In genomic region chr7:3995187-3995586, GRCh38 we compare ENCODE assay signal across 15 cellular contexts.
DNase-seq lines count a peak whose midpoint lies in the region; ATAC-seq, FAIRE-seq and TF ChIP-seq lines count a peak whose summit lies in the region.
"Had no signal": no experiment of that assay in that cellular context is flagged by ENCODE, and none has a peak within 500 bp of the region (broad histone marks: within the 10 kb centered on the region; RNA-seq: fewer than 3 reads in every experiment).

No MANE protein-coding gene starts in this region.

- in situ Hi-C loops in KBM-7 (cut with MboI; ENCODE audit: low pct_unique_long_range_greater_than_20kb, low sequenced_read_pairs): no loop called here

- TF ChIP-seq CTCF in A549 (IDR thresholded peaks at IDR 0.05) (no peak), Caco-2 (IDR thresholded peaks at IDR 0.05; ENCODE audit: insufficient read depth in 1 of 2, low read depth in 1 of 2, low read length in 1 of 2, severe bottlenecking in 1 of 2, unreplicated experiment in 1 of 2) (peak; percentile 21 to 32), OCI-LY7 (conservative IDR thresholded peaks at IDR 0.05; ENCODE audit: low read length) (peak; percentile 58), BE2C (IDR thresholded peaks at IDR 0.05; ENCODE audit: low read depth, low read length) (no peak)

- TF ChIP-seq RAD21 in A549 (conservative IDR thresholded peaks at IDR 0.05 in 1 of 2, IDR thresholded peaks at IDR 0.05 in 1 of 2): no peak

- H3K4me3 Mint-ChIP-seq in Caco-2 (ENCODE audit: unreplicated experiment): no peak overlapping the region
- H3K4me3 Mint-ChIP-seq: naive thymus-derived CD4-positive, alpha-beta T cell had no signal

- DNase-seq in A549 (ENCODE audit: low read depth in 1 of 2, low spot score in 1 of 2) (peak; percentile 15 to 35), Caco-2 (peak; percentile 42 to 50), OCI-LY7 (ENCODE audit: low spot score) (peak; percentile 18), iPS DF 4.7 (ENCODE audit: extremely low read depth, low spot score) (peak; percentile 72), BE2C (no peak), KBM-7 (no peak)
- DNase-seq: naive thymus-derived CD4-positive, alpha-beta T cell; NCI-H226; NK-92 treated with Interleukin-12 subunit alpha and Interleukin-12 subunit beta, amount 100 ng/mL, for 24 hours; SHP77; tibial artery had no signal

- H3K4me1 ChIP-seq in A549 (no peaks in the 10 kb centered on the region), Caco-2 (no peaks in the 10 kb centered on the region), OCI-LY7 (ENCODE audit: insufficient read depth, low read length, poor library complexity, severe bottlenecking) (no peaks in the 10 kb centered on the region), BE2C (no peaks in the 10 kb centered on the region)
- H3K4me1 ChIP-seq: parathyroid adenoma, tibial artery had no signal

- CTCF ChIA-PET in A549 (lab: Yijun Ruan, JAX) (interaction anchor here (0.6 kb wide), 1 partner anchor 59 kb away, joined by 4 read pairs; no protein-coding TSS in a partner anchor), Caco-2 (lab: Charles Lee) (no interaction called here), OCI-LY7 (lab: Charles Lee; ENCODE audit: unreplicated experiment) (no interaction called here)

- no peaks in the 10 kb centered on the region for H3K79me2 ChIP-seq in OCI-LY7 (ENCODE audit: insufficient read depth, low read depth, low read length)
- H3K79me2 ChIP-seq: parathyroid adenoma had no signal

- peak overlapping the region; percentile 55 for H3K27ac Mint-ChIP-seq in Caco-2 (ENCODE audit: unreplicated experiment)
- H3K27ac Mint-ChIP-seq: naive thymus-derived CD4-positive, alpha-beta T cell had no signal

- ATAC-seq in A549: peak; percentile 60 to 73; a peak in 5 of 6 replicates
- no peak for ATAC-seq in GM19023 (IDR thresholded peaks at IDR 0.05; ENCODE audit: unreplicated experiment)
- ATAC-seq: esophagus mucosa; naive thymus-derived CD4-positive, alpha-beta T cell had no signal

- no peak for TF ChIP-seq EP300 in A549 (IDR thresholded peaks at IDR 0.05)

- H3K27ac ChIP-seq in A549 (no peak overlapping the region), OCI-LY7 (ENCODE audit: low read depth, low read length, poor library complexity, severe bottlenecking) (no peak overlapping the region)
- H3K27ac ChIP-seq: C4-2B, parathyroid adenoma, tibial artery had no signal

- H2AFZ ChIP-seq in OCI-LY7 (ENCODE audit: low read length): no peak overlapping the region
- H2AFZ ChIP-seq: parathyroid adenoma had no signal

- H3K36me3 Mint-ChIP-seq in Caco-2 (ENCODE audit: insufficient read depth, unreplicated experiment): no peaks in the 10 kb centered on the region
- H3K36me3 Mint-ChIP-seq: naive thymus-derived CD4-positive, alpha-beta T cell had no signal

- H4K20me1 ChIP-seq in OCI-LY7 (ENCODE audit: insufficient read depth, low read length): no peaks in the 10 kb centered on the region

- FAIRE-seq in A549 (lab: Jason Lieb, UNC): no peak

- no peaks in the 10 kb centered on the region for H3K9me2 ChIP-seq in OCI-LY7 (ENCODE audit: insufficient read depth, low read length)

- BruUV-seq in Caco-2 (replicated peaks; lab: Mats Ljungman, UMichigan) (no TSS peak), OCI-LY7 (replicated peaks; lab: Mats Ljungman, UMichigan) (no TSS peak)

- H3K4me1 Mint-ChIP-seq in Caco-2 (ENCODE audit: low read depth, unreplicated experiment): no peaks in the 10 kb centered on the region

- H3K9me3 Mint-ChIP-seq in Caco-2 (ENCODE audit: unreplicated experiment): no peaks in the 10 kb centered on the region

- intact Hi-C loops in Caco-2 (cut with micrococcal nuclease; ENCODE audit: unreplicated experiment): no loop called here
- intact Hi-C loops in OCI-LY7 (cut with micrococcal nuclease; ENCODE audit: unreplicated experiment): no loop called here

- no peak for TF ChIP-seq POLR2A in A549 (IDR thresholded peaks at IDR 0.05; ENCODE audit: low read length)

- WGBS in A549 (ENCODE audit: missing lambda C conversion rate): 19% methylated on average over 6 of the region's 7 CpGs

- H3K4me2 ChIP-seq in A549 (no peak overlapping the region), OCI-LY7 (ENCODE audit: low read length) (no peak overlapping the region)

- no peaks in the 10 kb centered on the region for H3K27me3 ChIP-seq in Caco-2 (replicated peaks; ENCODE audit: control insufficient read depth, insufficient read depth, low read length)
- H3K27me3 ChIP-seq in BE2C: no peaks in the 10 kb centered on the region
- H3K27me3 ChIP-seq: tibial artery had no signal

- H3K9me3 ChIP-seq in A549 (no peaks in the 10 kb centered on the region), Caco-2 (no peaks in the 10 kb centered on the region), OCI-LY7 (ENCODE audit: low read length) (no peaks in the 10 kb centered on the region), BE2C (no peaks in the 10 kb centered on the region)
- H3K9me3 ChIP-seq: tibial artery had no signal

- POLR2A ChIA-PET in A549 (lab: Yijun Ruan, JAX): no interaction called here
- POLR2A ChIA-PET in Caco-2 (lab: Charles Lee): no interaction called here
- POLR2A ChIA-PET in OCI-LY7 (lab: Charles Lee): no interaction called here

- no peaks in the 10 kb centered on the region for H3K27me3 Mint-ChIP-seq in Caco-2 (ENCODE audit: insufficient read depth, unreplicated experiment)

- H3K36me3 ChIP-seq in Caco-2 (ENCODE audit: control insufficient read depth, insufficient read depth, low read length) (no peaks in the 10 kb centered on the region), OCI-LY7 (ENCODE audit: insufficient read depth, low read length) (no peaks in the 10 kb centered on the region), BE2C (no peaks in the 10 kb centered on the region)

- no peak overlapping the region for H3K4me3 ChIP-seq in A549
- H3K4me3 ChIP-seq in Caco-2 (ENCODE audit: low read depth, low read length): no peak overlapping the region
- H3K4me3 ChIP-seq in OCI-LY7 (ENCODE audit: low read depth, low read length, poor library complexity, severe bottlenecking): no peak overlapping the region
- no peak overlapping the region for H3K4me3 ChIP-seq in BE2C (ENCODE audit: low read depth, low read length)
- H3K4me3 ChIP-seq: tibial artery had no signal

TF ChIP-seq in A549, 52 proteins besides CTCF, POLR2A, EP300 and RAD21:
- TF ChIP-seq BHLHE40 (IDR thresholded peaks at IDR 0.05; ENCODE audit: low read depth, low read length) (no peak), E2F6 (IDR thresholded peaks at IDR 0.05; ENCODE audit: borderline replicate concordance, low read depth) (no peak), HEYL (CRISPR knock-in tag; IDR thresholded peaks at IDR 0.05) (no peak), NPAS2 (CRISPR knock-in tag; IDR thresholded peaks at IDR 0.05; ENCODE audit: borderline replicate concordance) (no peak), EHMT2 (IDR thresholded peaks at IDR 0.05; ENCODE audit: low read depth) (no peak)

Comparison
In these comparisons a context has a peak if more than half of its experiments do, and no peak if none do; other contexts are left out.
1. DNase-seq: peak in A549 (2 of 2), Caco-2 (2 of 2), OCI-LY7 (single experiment) and iPS DF 4.7 (single experiment); none in BE2C (single experiment) and KBM-7 (single experiment).
2. CTCF ChIP-seq: peak in Caco-2 (2 of 2) and OCI-LY7 (single experiment); none in A549 (single experiment) and BE2C (single experiment).